Comparison of ENCODE assay signal across 8 cellular contexts in genomic region chr4:128393111-128393704, GRCh38.
DNase-seq lines count a peak whose midpoint lies in the region; ATAC-seq, FAIRE-seq and TF ChIP-seq lines count a peak whose summit lies in the region.

No MANE protein-coding gene starts in this region.

- ATAC-seq in GM19372 (IDR thresholded peaks at IDR 0.05; ENCODE audit: low read depth, unreplicated experiment) = peak; percentile 59
- no peak for ATAC-seq in activated CD8-positive, alpha-beta memory T cell treated with anti-CD3 and anti-CD28 coated beads, Interleukin-2, amount 10 ng/mL, durations not matched to agents 7 days and 5 days
- ATAC-seq in activated naive CD8-positive, alpha-beta T cell treated with anti-CD3 and anti-CD28 coated beads, Interleukin-2, amount 50 U/mL, for 24 hours = no peak

- H3K9me3 ChIP-seq in skeletal muscle tissue (ENCODE audit: control insufficient read depth in 3 of 3, low read length in 3 of 3) = no peaks in the 10 kb centered on the region

- TF ChIP-seq CTCF in bronchial epithelial cell (IDR thresholded peaks at IDR 0.05; ENCODE audit: insufficient read depth, low read length, severe bottlenecking) = no peak

- no peaks in the 10 kb centered on the region for H3K4me1 Mint-ChIP-seq in activated T-helper 1 cell treated with anti-CD3 and anti-CD28 coated beads, Interleukin-12 subunit alpha, Interleukin-12 subunit beta, Interleukin-2, Interleukin-4 antibody, amounts not matched to agents 30 ng/mL and 10 ng/mL and 1 ng/mL, durations not matched to agents 14 hours and 24 hours and 36 hours (ENCODE audit: low read depth)
- H3K4me1 Mint-ChIP-seq in activated CD8-positive, alpha-beta memory T cell treated with anti-CD3 and anti-CD28 coated beads, Interleukin-2, amount 10 ng/mL, durations not matched to agents 7 days and 5 days = no peaks in the 10 kb centered on the region
- H3K4me1 Mint-ChIP-seq in activated naive CD8-positive, alpha-beta T cell treated with anti-CD3 and anti-CD28 coated beads, Interleukin-2, amount 50 U/mL, for 24 hours = no peaks in the 10 kb centered on the region

- H3K4me3 ChIP-seq in bronchial epithelial cell (ENCODE audit: low read depth, low read length) (no peak overlapping the region), skeletal muscle tissue (ENCODE audit: low read length in 3 of 3) (peak overlapping the region in 2 of 3 donors; percentile 11 to 24)

- intact Hi-C loops in activated T-helper 1 cell treated with anti-CD3 and anti-CD28 coated beads, Interleukin-12 subunit alpha, Interleukin-12 subunit beta, Interleukin-2, Interleukin-4 antibody, amounts not matched to agents 30 ng/mL and 10 ng/mL and 1 ng/mL, durations not matched to agents 14 hours and 24 hours and 36 hours (cut with micrococcal nuclease) = no loop called here

- no peaks in the 10 kb centered on the region for H3K9me3 Mint-ChIP-seq in activated T-helper 1 cell treated with anti-CD3 and anti-CD28 coated beads, Interleukin-12 subunit alpha, Interleukin-12 subunit beta, Interleukin-2, Interleukin-4 antibody, amounts not matched to agents 30 ng/mL and 10 ng/mL and 1 ng/mL, durations not matched to agents 14 hours and 24 hours and 36 hours
- no peaks in the 10 kb centered on the region for H3K9me3 Mint-ChIP-seq in activated CD8-positive, alpha-beta memory T cell treated with anti-CD3 and anti-CD28 coated beads, Interleukin-2, amount 10 ng/mL, durations not matched to agents 7 days and 5 days (ENCODE audit: low read depth)
- H3K9me3 Mint-ChIP-seq in activated naive CD8-positive, alpha-beta T cell treated with anti-CD3 and anti-CD28 coated beads, Interleukin-2, amount 50 U/mL, for 24 hours = peaks cover 10% of the 10 kb centered on the region

- peaks cover 8 to 33% (median 26%) of the 10 kb centered on the region in 3 donors for H3K4me1 ChIP-seq in skeletal muscle tissue (ENCODE audit: control insufficient read depth in 3 of 3, insufficient read depth in 3 of 3, low read length in 3 of 3)

- H3K27me3 ChIP-seq in bronchial epithelial cell (ENCODE audit: control insufficient read depth, insufficient read depth, low read length) (no peaks in the 10 kb centered on the region), skeletal muscle tissue (ENCODE audit: control insufficient read depth in 3 of 3, insufficient read depth in 3 of 3, low read length in 3 of 3) (no peaks in the 10 kb centered on the region)

- no peaks in the 10 kb centered on the region for H3K27me3 Mint-ChIP-seq in activated T-helper 1 cell treated with anti-CD3 and anti-CD28 coated beads, Interleukin-12 subunit alpha, Interleukin-12 subunit beta, Interleukin-2, Interleukin-4 antibody, amounts not matched to agents 30 ng/mL and 10 ng/mL and 1 ng/mL, durations not matched to agents 14 hours and 24 hours and 36 hours (ENCODE audit: insufficient read depth)
- no peaks in the 10 kb centered on the region for H3K27me3 Mint-ChIP-seq in activated CD8-positive, alpha-beta memory T cell treated with anti-CD3 and anti-CD28 coated beads, Interleukin-2, amount 10 ng/mL, durations not matched to agents 7 days and 5 days
- H3K27me3 Mint-ChIP-seq in activated naive CD8-positive, alpha-beta T cell treated with anti-CD3 and anti-CD28 coated beads, Interleukin-2, amount 50 U/mL, for 24 hours = no peaks in the 10 kb centered on the region

- H3K36me3 ChIP-seq in bronchial epithelial cell (ENCODE audit: control insufficient read depth, insufficient read depth, low read length) (no peaks in the 10 kb centered on the region), skeletal muscle tissue (ENCODE audit: control insufficient read depth in 3 of 3, insufficient read depth in 3 of 3, low read length in 3 of 3) (no peaks in the 10 kb centered on the region)

- H3K36me3 Mint-ChIP-seq in activated T-helper 1 cell treated with anti-CD3 and anti-CD28 coated beads, Interleukin-12 subunit alpha, Interleukin-12 subunit beta, Interleukin-2, Interleukin-4 antibody, amounts not matched to agents 30 ng/mL and 10 ng/mL and 1 ng/mL, durations not matched to agents 14 hours and 24 hours and 36 hours (ENCODE audit: low read depth) = no peaks in the 10 kb centered on the region
- no peaks in the 10 kb centered on the region for H3K36me3 Mint-ChIP-seq in activated CD8-positive, alpha-beta memory T cell treated with anti-CD3 and anti-CD28 coated beads, Interleukin-2, amount 10 ng/mL, durations not matched to agents 7 days and 5 days
- H3K36me3 Mint-ChIP-seq in activated naive CD8-positive, alpha-beta T cell treated with anti-CD3 and anti-CD28 coated beads, Interleukin-2, amount 50 U/mL, for 24 hours (ENCODE audit: low read depth) = peaks cover 4% of the 10 kb centered on the region

- peak overlapping the region; percentile 88 for H3K27ac ChIP-seq in skeletal muscle tissue (ENCODE audit: low read depth, low read length)

- CTCF ChIA-PET in activated CD8-positive, alpha-beta memory T cell treated with anti-CD3 and anti-CD28 coated beads, Interleukin-2, amount 10 ng/mL, durations not matched to agents 7 days and 5 days (lab: Charles Lee) = no interaction called here

- DNase-seq in NCI-H1105 (lab: John Stamatoyannopoulos, UW) = peak; percentile 68
- DNase-seq in bronchial epithelial cell (ENCODE audit: low read depth) = peak; percentile 22
- no peak for DNase-seq in activated T-helper 1 cell treated with anti-CD3 and anti-CD28 coated beads, Interleukin-12 subunit alpha, Interleukin-12 subunit beta, Interleukin-2, Interleukin-4 antibody, amounts not matched to agents 30 ng/mL and 10 ng/mL and 1 ng/mL, durations not matched to agents 14 hours and 24 hours and 36 hours (ENCODE audit: low spot score)
- DNase-seq in activated CD8-positive, alpha-beta memory T cell treated with anti-CD3 and anti-CD28 coated beads, Interleukin-2, amount 10 ng/mL, durations not matched to agents 7 days and 5 days = no peak
- no peak for DNase-seq in activated naive CD8-positive, alpha-beta T cell treated with anti-CD3 and anti-CD28 coated beads, Interleukin-2, amount 50 U/mL, for 24 hours
- no peak for DNase-seq in GDM1 (lab: John Stamatoyannopoulos, UW)

- no peak for FAIRE-seq in bronchial epithelial cell (lab: Jason Lieb, UNC)

- peak overlapping the region in 2 of 3 donors; percentile 4 to 14 for H3K9ac ChIP-seq in skeletal muscle tissue (ENCODE audit: low read depth in 1 of 3, low read length in 3 of 3)

- no peak overlapping the region for H3K4me3 Mint-ChIP-seq in activated T-helper 1 cell treated with anti-CD3 and anti-CD28 coated beads, Interleukin-12 subunit alpha, Interleukin-12 subunit beta, Interleukin-2, Interleukin-4 antibody, amounts not matched to agents 30 ng/mL and 10 ng/mL and 1 ng/mL, durations not matched to agents 14 hours and 24 hours and 36 hours
- H3K4me3 Mint-ChIP-seq in activated CD8-positive, alpha-beta memory T cell treated with anti-CD3 and anti-CD28 coated beads, Interleukin-2, amount 10 ng/mL, durations not matched to agents 7 days and 5 days = no peak overlapping the region
- H3K4me3 Mint-ChIP-seq in activated naive CD8-positive, alpha-beta T cell treated with anti-CD3 and anti-CD28 coated beads, Interleukin-2, amount 50 U/mL, for 24 hours = no peak overlapping the region

- H3K27ac Mint-ChIP-seq in activated T-helper 1 cell treated with anti-CD3 and anti-CD28 coated beads, Interleukin-12 subunit alpha, Interleukin-12 subunit beta, Interleukin-2, Interleukin-4 antibody, amounts not matched to agents 30 ng/mL and 10 ng/mL and 1 ng/mL, durations not matched to agents 14 hours and 24 hours and 36 hours = no peak overlapping the region
- H3K27ac Mint-ChIP-seq in activated CD8-positive, alpha-beta memory T cell treated with anti-CD3 and anti-CD28 coated beads, Interleukin-2, amount 10 ng/mL, durations not matched to agents 7 days and 5 days = no peak overlapping the region
- H3K27ac Mint-ChIP-seq in activated naive CD8-positive, alpha-beta T cell treated with anti-CD3 and anti-CD28 coated beads, Interleukin-2, amount 50 U/mL, for 24 hours = no peak overlapping the region

Comparison
In these comparisons a context has a peak if more than half of its experiments do, and no peak if none do; other contexts are left out.
1. DNase-seq: peak in NCI-H1105 (single experiment) and bronchial epithelial cell (single experiment); none in activated T-helper 1 cell treated with anti-CD3 and anti-CD28 coated beads, Interleukin-12 subunit alpha, Interleukin-12 subunit beta, Interleukin-2, Interleukin-4 antibody, amounts not matched to agents 30 ng/mL and 10 ng/mL and 1 ng/mL, durations not matched to agents 14 hours and 24 hours and 36 hours (single experiment), activated CD8-positive, alpha-beta memory T cell treated with anti-CD3 and anti-CD28 coated beads, Interleukin-2, amount 10 ng/mL, durations not matched to agents 7 days and 5 days (single experiment), activated naive CD8-positive, alpha-beta T cell treated with anti-CD3 and anti-CD28 coated beads, Interleukin-2, amount 50 U/mL, for 24 hours (single experiment) and GDM1 (single experiment).